1 cellular context compared by ENCODE assay signal in the genomic region with DNA sequence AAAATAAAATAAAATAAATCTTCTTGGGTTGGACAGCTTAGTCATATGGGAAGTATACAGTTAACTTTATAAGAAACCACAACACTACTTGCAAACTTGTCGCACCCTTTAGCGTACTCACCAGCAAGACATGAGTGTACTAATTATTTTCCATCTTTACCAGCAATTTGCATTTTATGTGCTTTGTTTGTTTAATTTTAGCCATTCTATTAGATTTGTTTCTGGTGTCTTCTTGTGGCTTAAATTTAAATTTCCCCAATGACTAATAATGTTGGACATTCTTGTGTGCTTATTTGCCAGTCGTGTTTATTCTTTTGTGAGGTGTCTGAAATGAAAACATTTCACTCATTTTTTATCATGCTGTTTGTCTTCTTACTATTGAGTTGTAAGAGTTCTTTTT.
TF ChIP-seq lines count a peak whose summit lies in the region.

No MANE protein-coding gene starts in this region.

TF ChIP-seq in IMR-90, 13 proteins besides CTCF, POLR2A, EP300 and RAD21:
- TF ChIP-seq FOS (IDR thresholded peaks at IDR 0.05; ENCODE audit: low read depth, low read length): 0 out of 2 replicates have a peak, but pooled peaks have one; percentile 8
- no peak for TF ChIP-seq MXI1 (IDR thresholded peaks at IDR 0.05; ENCODE audit: borderline replicate concordance, low read depth, low read length)
